In the genomic region with DNA sequence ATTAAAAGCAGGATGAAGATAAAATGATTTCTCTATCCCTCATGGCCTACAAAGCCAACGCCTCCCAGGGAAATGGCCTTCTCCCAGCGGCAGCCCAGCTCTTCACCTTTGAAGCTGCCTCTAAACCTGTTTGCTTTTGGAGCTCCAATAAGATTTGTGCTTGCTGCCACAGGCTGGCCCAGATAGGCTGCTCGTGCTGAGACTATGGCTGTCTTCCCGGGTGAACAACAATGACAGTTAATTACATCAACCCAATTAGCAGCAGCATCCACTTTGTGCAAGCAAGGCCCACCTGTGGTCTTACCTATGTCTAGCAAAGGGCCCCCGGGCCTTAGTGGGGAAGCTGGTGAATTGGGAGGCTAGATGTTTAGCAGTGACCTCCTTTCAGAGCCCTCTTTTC, we compare ENCODE assay signal across 1 cellular context.
TF ChIP-seq lines count a peak whose summit lies in the region.

No MANE protein-coding gene starts in this region.

TF ChIP-seq in WTC11, 78 proteins besides CTCF, POLR2A, EP300 and RAD21 (continued from another document):
- TF ChIP-seq FOXJ3 (CRISPR knock-in tag; IDR thresholded peaks at IDR 0.05; ENCODE audit: borderline replicate concordance) (no peak), RELA (CRISPR knock-in tag; IDR thresholded peaks at IDR 0.05; ENCODE audit: borderline replicate concordance) (no peak)
